2 cellular contexts compared by ENCODE assay signal in the genomic region with DNA sequence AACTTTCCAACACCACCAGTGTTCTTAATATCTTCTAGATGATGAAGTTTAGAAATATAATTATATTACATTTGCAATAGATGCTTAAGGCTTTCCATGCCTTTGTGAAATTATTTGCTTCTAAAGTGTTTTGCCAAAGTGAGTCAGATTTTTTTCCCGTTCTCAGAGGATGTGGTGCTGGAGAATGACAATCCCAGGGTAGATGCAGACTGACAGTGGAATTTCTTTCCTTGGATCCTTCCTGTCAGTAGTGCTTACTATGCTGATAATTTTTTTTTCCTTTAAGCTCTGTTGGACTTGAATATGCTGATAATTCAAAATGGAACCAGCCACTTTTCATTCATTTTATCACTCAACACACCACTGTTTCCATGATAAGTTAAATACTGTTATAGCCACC.
TF ChIP-seq lines count a peak whose summit lies in the region.

No MANE protein-coding gene starts in this region.

TF ChIP-seq in K562, 482 proteins besides CTCF, POLR2A, EP300 and RAD21 (continued from another document):
- 0 out of 2 replicates have a peak, but pooled peaks have one; percentile 18 for TF ChIP-seq MAFG (tag; conservative IDR thresholded peaks at IDR 0.05)
- TF ChIP-seq ZNF316 (IDR thresholded peaks at IDR 0.05): peak; percentile 38; the same call in 1 of the 2 replicates
- TF ChIP-seq, protein P1, sequence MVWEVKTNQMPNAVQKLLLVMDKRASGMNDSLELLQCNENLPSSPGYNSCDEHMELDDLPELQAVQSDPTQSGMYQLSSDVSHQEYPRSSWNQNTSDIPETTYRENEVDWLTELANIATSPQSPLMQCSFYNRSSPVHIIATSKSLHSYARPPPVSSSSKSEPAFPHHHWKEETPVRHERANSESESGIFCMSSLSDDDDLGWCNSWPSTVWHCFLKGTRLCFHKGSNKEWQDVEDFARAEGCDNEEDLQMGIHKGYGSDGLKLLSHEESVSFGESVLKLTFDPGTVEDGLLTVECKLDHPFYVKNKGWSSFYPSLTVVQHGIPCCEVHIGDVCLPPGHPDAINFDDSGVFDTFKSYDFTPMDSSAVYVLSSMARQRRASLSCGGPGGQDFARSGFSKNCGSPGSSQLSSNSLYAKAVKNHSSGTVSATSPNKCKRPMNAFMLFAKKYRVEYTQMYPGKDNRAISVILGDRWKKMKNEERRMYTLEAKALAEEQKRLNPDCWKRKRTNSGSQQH (CRISPR knock-in tag; IDR thresholded peaks at IDR 0.05): no peak

TF ChIP-seq in neural cell, 6 proteins besides CTCF, POLR2A, EP300 and RAD21:
- TF ChIP-seq, protein P2, sequence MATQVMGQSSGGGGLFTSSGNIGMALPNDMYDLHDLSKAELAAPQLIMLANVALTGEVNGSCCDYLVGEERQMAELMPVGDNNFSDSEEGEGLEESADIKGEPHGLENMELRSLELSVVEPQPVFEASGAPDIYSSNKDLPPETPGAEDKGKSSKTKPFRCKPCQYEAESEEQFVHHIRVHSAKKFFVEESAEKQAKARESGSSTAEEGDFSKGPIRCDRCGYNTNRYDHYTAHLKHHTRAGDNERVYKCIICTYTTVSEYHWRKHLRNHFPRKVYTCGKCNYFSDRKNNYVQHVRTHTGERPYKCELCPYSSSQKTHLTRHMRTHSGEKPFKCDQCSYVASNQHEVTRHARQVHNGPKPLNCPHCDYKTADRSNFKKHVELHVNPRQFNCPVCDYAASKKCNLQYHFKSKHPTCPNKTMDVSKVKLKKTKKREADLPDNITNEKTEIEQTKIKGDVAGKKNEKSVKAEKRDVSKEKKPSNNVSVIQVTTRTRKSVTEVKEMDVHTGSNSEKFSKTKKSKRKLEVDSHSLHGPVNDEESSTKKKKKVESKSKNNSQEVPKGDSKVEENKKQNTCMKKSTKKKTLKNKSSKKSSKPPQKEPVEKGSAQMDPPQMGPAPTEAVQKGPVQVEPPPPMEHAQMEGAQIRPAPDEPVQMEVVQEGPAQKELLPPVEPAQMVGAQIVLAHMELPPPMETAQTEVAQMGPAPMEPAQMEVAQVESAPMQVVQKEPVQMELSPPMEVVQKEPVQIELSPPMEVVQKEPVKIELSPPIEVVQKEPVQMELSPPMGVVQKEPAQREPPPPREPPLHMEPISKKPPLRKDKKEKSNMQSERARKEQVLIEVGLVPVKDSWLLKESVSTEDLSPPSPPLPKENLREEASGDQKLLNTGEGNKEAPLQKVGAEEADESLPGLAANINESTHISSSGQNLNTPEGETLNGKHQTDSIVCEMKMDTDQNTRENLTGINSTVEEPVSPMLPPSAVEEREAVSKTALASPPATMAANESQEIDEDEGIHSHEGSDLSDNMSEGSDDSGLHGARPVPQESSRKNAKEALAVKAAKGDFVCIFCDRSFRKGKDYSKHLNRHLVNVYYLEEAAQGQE (IDR thresholded peaks at IDR 0.05; ENCODE audit: borderline replicate concordance): peak; percentile 43
- no peak for TF ChIP-seq SMC3 (conservative IDR thresholded peaks at IDR 0.05; ENCODE audit: poor library complexity)
